ENCODE assay signal across 15 cellular contexts in the genomic region with DNA sequence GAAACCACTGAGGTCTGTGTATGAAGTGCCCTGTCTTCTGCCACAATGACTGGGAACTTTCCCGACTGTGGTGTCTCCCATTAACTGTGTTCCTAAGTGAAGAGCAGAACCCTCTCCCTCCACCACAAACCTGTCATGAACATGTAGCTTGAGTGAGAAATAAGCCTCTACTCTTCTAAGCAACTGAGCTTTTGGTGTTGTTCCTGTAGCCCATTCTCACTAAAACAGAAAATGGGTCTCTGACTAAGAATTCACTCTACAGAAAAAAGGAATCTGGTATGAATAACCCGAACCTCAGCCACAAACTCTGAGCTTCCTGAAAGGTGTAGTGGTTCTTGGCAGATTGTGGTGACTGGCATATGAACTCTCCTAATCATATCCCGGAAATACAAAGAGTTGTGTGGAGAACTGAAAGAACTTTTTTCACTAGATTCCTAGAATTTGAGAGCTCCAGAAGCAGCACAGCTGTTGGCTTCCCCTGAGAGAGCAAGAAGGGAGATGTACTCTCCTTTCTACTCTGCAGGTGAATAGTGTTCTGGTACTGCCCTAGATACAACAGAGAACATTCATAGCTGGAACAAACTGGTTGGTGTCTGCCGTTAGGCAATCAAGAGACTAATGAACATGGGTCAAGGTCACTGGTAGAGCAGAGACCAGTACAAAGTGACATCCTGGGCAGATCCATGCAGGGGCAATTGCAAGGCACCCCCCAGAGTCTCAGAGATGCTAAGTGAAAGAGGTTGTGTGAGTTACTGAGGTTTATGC.
DNase-seq lines count a peak whose midpoint lies in the region; ATAC-seq lines count a peak whose summit lies in the region.
"Had no signal": no experiment of that assay in that cellular context is flagged by ENCODE, and none has a peak within 500 bp of the region (broad histone marks: within the 10 kb centered on the region; RNA-seq: fewer than 3 reads in every experiment).

No MANE protein-coding gene starts in this region.

- peak; percentile 3 for DNase-seq in stimulated activated CD4-positive, alpha-beta T cell treated with anti-CD3 and anti-CD28 coated beads, Interleukin-15, amount 100 ng/mL, for 24 hours
- no peak for DNase-seq in stimulated activated CD4-positive, alpha-beta T cell treated with anti-CD3 and anti-CD28 coated beads, Interleukin-2, amount 100 ng/mL, for 24 hours
- DNase-seq in astrocyte of the hippocampus (ENCODE audit: low read depth, low spot score) (peak; percentile 31), SKM-1 (lab: John Stamatoyannopoulos, UW; ENCODE audit: unreplicated experiment) (no peak)
- DNase-seq: AML-193; H9; NCI-H1436; NCI-H226; NK-92 treated with Interleukin-12 subunit alpha and Interleukin-12 subunit beta, amount 100 ng/mL, for 24 hours; posterior cingulate gyrus; spleen had no signal

- ATAC-seq in HG02870 (IDR thresholded peaks at IDR 0.05; ENCODE audit: unreplicated experiment), result peak; percentile 55
- ATAC-seq in GM21515 (IDR thresholded peaks at IDR 0.05; ENCODE audit: unreplicated experiment), result no peak
- ATAC-seq in HG03457 (IDR thresholded peaks at IDR 0.05; ENCODE audit: unreplicated experiment), result no peak
- ATAC-seq: left lobe of liver had no signal

Comparison
In these comparisons a context has a peak if more than half of its experiments do, and no peak if none do; other contexts are left out.
1. DNase-seq: peak in stimulated activated CD4-positive, alpha-beta T cell treated with anti-CD3 and anti-CD28 coated beads, Interleukin-15, amount 100 ng/mL, for 24 hours (single experiment) and astrocyte of the hippocampus (single experiment); none in stimulated activated CD4-positive, alpha-beta T cell treated with anti-CD3 and anti-CD28 coated beads, Interleukin-2, amount 100 ng/mL, for 24 hours (0 of 2) and SKM-1 (single experiment).